Comparison of ENCODE assay signal across 8 cellular contexts in genomic region chr14:90758028-90758889, GRCh38. TPM values are rescaled to one million over a fixed set of nuclear protein-coding genes. Genes with fewer than 3 reads are reported as not detected.
DNase-seq lines count a peak whose midpoint lies in the region; ATAC-seq and TF ChIP-seq lines count a peak whose summit lies in the region.

No MANE protein-coding gene starts in this region.

- H3K4me3 ChIP-seq in CD8-positive, alpha-beta T cell (ENCODE audit: low read depth, low read length), result peak overlapping the region; percentile 74
- peak overlapping the region; percentile 55 to 87 for H3K4me3 ChIP-seq in mesenchymal stem cell (ENCODE audit: insufficient read depth in 1 of 2, low read depth in 1 of 2, low read length in 2 of 2)

- DNase-seq in CD8-positive, alpha-beta T cell, result peak; percentile 89 to 98 (median 92)
- peak; percentile 90 for DNase-seq in NCI-H774 (lab: John Stamatoyannopoulos, UW)
- DNase-seq in activated CD8-positive, alpha-beta T cell treated with anti-CD3 and anti-CD28 coated beads, Interleukin-2, amount 10 ng/mL, durations not matched to agents 7 days and 5 days, result peak; percentile 94
- DNase-seq in effector CD8-positive, alpha-beta T cell (lab: John Stamatoyannopoulos, UW), result peak; percentile 93
- DNase-seq in mesenchymal stem cell, result peak; percentile 87
- DNase-seq in stimulated activated CD8-positive, alpha-beta memory T cell treated with anti-CD3 and anti-CD28 coated beads, Interleukin-12 subunit alpha, Interleukin-12 subunit beta, amount 100 ng/mL, for 24 hours (ENCODE audit: extremely low read depth), result peak; percentile 85

- H3K79me1 ChIP-seq in mesenchymal stem cell (replicated peaks; ENCODE audit: low read length, poor library complexity, severe bottlenecking), result peaks cover 9% of the 10 kb centered on the region

- peak overlapping the region in 1 of 2 experiments; percentile 16 for H3K23ac ChIP-seq in mesenchymal stem cell (ENCODE audit: low read length in 2 of 2)

- TF ChIP-seq CTCF in CD8-positive, alpha-beta T cell (IDR thresholded peaks at IDR 0.05), result peak; percentile 68

- peaks cover 3% of the 10 kb centered on the region for H3K27me3 Mint-ChIP-seq in CD8-positive, alpha-beta T cell (ENCODE audit: low read depth)
- H3K27me3 Mint-ChIP-seq in activated CD8-positive, alpha-beta T cell treated with anti-CD3 and anti-CD28 coated beads, Interleukin-2, amount 10 ng/mL, durations not matched to agents 7 days and 5 days (ENCODE audit: low read depth), result peaks cover 32% of the 10 kb centered on the region

- H3K27me3 ChIP-seq in CD8-positive, alpha-beta T cell (ENCODE audit: insufficient read depth, low read length), result no peaks in the 10 kb centered on the region
- no peaks in the 10 kb centered on the region for H3K27me3 ChIP-seq in mesenchymal stem cell (ENCODE audit: control insufficient read depth in 1 of 2, insufficient read depth in 1 of 2, low read length in 2 of 2)

- peak overlapping the region; percentile 90 for H2AFZ ChIP-seq in mesenchymal stem cell (ENCODE audit: low read depth, low read length)

- H3K14ac ChIP-seq in mesenchymal stem cell (ENCODE audit: low read length in 2 of 2), result peak overlapping the region in 1 of 2 experiments; percentile 95

- H3K9ac ChIP-seq in mesenchymal stem cell (ENCODE audit: low read length), result peak overlapping the region; percentile 98

- no peaks in the 10 kb centered on the region for H3K36me3 Mint-ChIP-seq in CD8-positive, alpha-beta T cell
- peaks cover 2% of the 10 kb centered on the region for H3K36me3 Mint-ChIP-seq in activated CD8-positive, alpha-beta T cell treated with anti-CD3 and anti-CD28 coated beads, Interleukin-2, amount 10 ng/mL, durations not matched to agents 7 days and 5 days (ENCODE audit: low read depth)

- POLR2A ChIA-PET in CD8-positive, alpha-beta T cell (lab: Charles Lee), result interaction anchor here (0.7 to 5.0 kb wide), 8 partner anchors 15 to 802 kb away, joined by 3 to 41 read pairs (median 3); partner anchors contain the start of genes NRDE2, PSMC1, TDP1 and TTC7B
- POLR2A ChIA-PET in activated CD8-positive, alpha-beta T cell treated with anti-CD3 and anti-CD28 coated beads, Interleukin-2, amount 10 ng/mL, durations not matched to agents 7 days and 5 days (lab: Charles Lee), result interaction anchor here (0.8 to 1.8 kb wide), 6 partner anchors 39 to 374 kb away, joined by 3 to 5 read pairs (median 3); partner anchors contain the start of gene CALM1

- H2AK5ac ChIP-seq in mesenchymal stem cell (ENCODE audit: low read length, severe bottlenecking), result no peak overlapping the region

- H4K91ac ChIP-seq in mesenchymal stem cell (ENCODE audit: low read length), result peak overlapping the region; percentile 70

- 9% methylated on average over 20 of the region's 71 CpGs for WGBS in mesenchymal stem cell

- peaks cover 16% of the 10 kb centered on the region for H3K4me1 ChIP-seq in CD8-positive, alpha-beta T cell (ENCODE audit: insufficient read depth, low read length)
- H3K4me1 ChIP-seq in mesenchymal stem cell (ENCODE audit: control insufficient read depth, insufficient read depth, low read depth, low read length), result peaks cover 4% of the 10 kb centered on the region

- H2BK12ac ChIP-seq in mesenchymal stem cell (ENCODE audit: low read length in 2 of 2), result no peak overlapping the region

- H4K8ac ChIP-seq in mesenchymal stem cell (ENCODE audit: low read length), result peak overlapping the region; percentile 98

- H3K4me2 ChIP-seq in mesenchymal stem cell (ENCODE audit: low read length, poor library complexity, severe bottlenecking), result peak overlapping the region; percentile 86

- no peak overlapping the region for H2BK15ac ChIP-seq in mesenchymal stem cell (ENCODE audit: low read depth, poor library complexity, severe bottlenecking)

- intact Hi-C loops in CD8-positive, alpha-beta T cell (cut with DNase I, micrococcal nuclease), result loop anchor here (1.0 to 10.0 kb wide), 14 partner anchors 63 to 1364 kb away; partner anchors contain the start of genes ATXN3 (in 1 of the 2), CPSF2 (in 1 of the 2), DGLUCY (in 1 of the 2) and NDUFB1 (in 1 of the 2)

- H3K27ac ChIP-seq in CD8-positive, alpha-beta T cell (ENCODE audit: low read depth, low read length), result peak overlapping the region; percentile 54
- H3K27ac ChIP-seq in mesenchymal stem cell (ENCODE audit: low read length, poor library complexity, severe bottlenecking), result peak overlapping the region; percentile 29

- H3K9me3 Mint-ChIP-seq in CD8-positive, alpha-beta T cell, result peaks cover 8% of the 10 kb centered on the region
- H3K9me3 Mint-ChIP-seq in activated CD8-positive, alpha-beta T cell treated with anti-CD3 and anti-CD28 coated beads, Interleukin-2, amount 10 ng/mL, durations not matched to agents 7 days and 5 days (ENCODE audit: insufficient read depth), result peaks cover 11% of the 10 kb centered on the region

- H3K9me3 ChIP-seq in CD8-positive, alpha-beta T cell (ENCODE audit: low read length), result no peaks in the 10 kb centered on the region
- peaks cover 9% of the 10 kb centered on the region for H3K9me3 ChIP-seq in mesenchymal stem cell (ENCODE audit: control insufficient read depth, low read length)

- ATAC-seq in CD8-positive, alpha-beta T cell, result peak; percentile 89
- ATAC-seq in GM19438 (IDR thresholded peaks at IDR 0.05; ENCODE audit: low read depth, unreplicated experiment), result peak; percentile 85
- peak; percentile 93 for ATAC-seq in HG03571 (IDR thresholded peaks at IDR 0.05; ENCODE audit: unreplicated experiment)
- ATAC-seq in activated CD8-positive, alpha-beta T cell treated with anti-CD3 and anti-CD28 coated beads, Interleukin-2, amount 10 ng/mL, durations not matched to agents 7 days and 5 days, result peak; percentile 96

- no peak overlapping the region for H2BK5ac ChIP-seq in mesenchymal stem cell (ENCODE audit: low read depth, low read length, poor library complexity, severe bottlenecking)

- H3K18ac ChIP-seq in mesenchymal stem cell (ENCODE audit: low read depth in 1 of 2, low read length in 2 of 2), result peak overlapping the region; percentile 68 to 85

- peak overlapping the region; percentile 85 for H3K27ac Mint-ChIP-seq in CD8-positive, alpha-beta T cell
- peak overlapping the region; percentile 83 for H3K27ac Mint-ChIP-seq in activated CD8-positive, alpha-beta T cell treated with anti-CD3 and anti-CD28 coated beads, Interleukin-2, amount 10 ng/mL, durations not matched to agents 7 days and 5 days

- H3K4me3 Mint-ChIP-seq in CD8-positive, alpha-beta T cell, result peak overlapping the region; percentile 80
- H3K4me3 Mint-ChIP-seq in activated CD8-positive, alpha-beta T cell treated with anti-CD3 and anti-CD28 coated beads, Interleukin-2, amount 10 ng/mL, durations not matched to agents 7 days and 5 days, result peak overlapping the region; percentile 68

- H3K4me1 Mint-ChIP-seq in CD8-positive, alpha-beta T cell (ENCODE audit: low read depth), result peaks cover 18% of the 10 kb centered on the region
- peaks cover 13% of the 10 kb centered on the region for H3K4me1 Mint-ChIP-seq in activated CD8-positive, alpha-beta T cell treated with anti-CD3 and anti-CD28 coated beads, Interleukin-2, amount 10 ng/mL, durations not matched to agents 7 days and 5 days (ENCODE audit: low read depth)

- CTCF ChIA-PET in CD8-positive, alpha-beta T cell (lab: Charles Lee), result interaction anchor here (0.6 to 4.9 kb wide), 19 partner anchors 10 to 785 kb away, joined by 3 to 33 read pairs (median 3); no protein-coding TSS in a partner anchor
- CTCF ChIA-PET in activated CD8-positive, alpha-beta T cell treated with anti-CD3 and anti-CD28 coated beads, Interleukin-2, amount 10 ng/mL, durations not matched to agents 7 days and 5 days (lab: Charles Lee), result interaction anchor here (0.6 to 4.9 kb wide), 41 partner anchors 8 to 501 kb away, joined by 3 to 31 read pairs (median 4); partner anchors contain the start of gene TTC7B

- peak overlapping the region; percentile 11 for H2BK120ac ChIP-seq in mesenchymal stem cell (ENCODE audit: low read depth, low read length)

- peak overlapping the region; percentile 79 to 93 for H3K4ac ChIP-seq in mesenchymal stem cell (ENCODE audit: low read depth in 1 of 2, low read length in 2 of 2)

- no peaks in the 10 kb centered on the region for H3K36me3 ChIP-seq in CD8-positive, alpha-beta T cell (ENCODE audit: insufficient read depth, low read length)
- H3K36me3 ChIP-seq in mesenchymal stem cell (ENCODE audit: control insufficient read depth in 1 of 2, insufficient read depth in 2 of 2, low read depth in 1 of 2, low read length in 2 of 2), result no peaks in the 10 kb centered on the region

RNA-seq across cellular contexts. Expression of gene TTC7B, which starts 58.0 kb away (rescaled TPM):
- 1 to 10 TPM in 1 of 2 experiments, under 1 TPM in 1; 0.25 to 1.2 TPM for total RNA-seq in CD8-positive, alpha-beta T cell
- 1 to 10 TPM; 5.3 to 6.8 TPM for total RNA-seq in activated CD8-positive, alpha-beta T cell treated with anti-CD3 and anti-CD28 coated beads, Interleukin-2, amount 10 ng/mL, durations not matched to agents 7 days and 5 days
- polyA plus RNA-seq in mesenchymal stem cell (2013, experiment 1 of 2), result 28.7 TPM
- 28.3 TPM for polyA plus RNA-seq in mesenchymal stem cell (2013, experiment 2 of 2)

Comparison
In these comparisons a context has a peak if more than half of its experiments do, and no peak if none do; other contexts are left out.
1. Peak in every context shown above with its lines: DNase-seq, ATAC-seq, H3K4me3 ChIP-seq and H3K27ac ChIP-seq.